Comparison of ENCODE assay signal across 23 cellular contexts in the genomic region with DNA sequence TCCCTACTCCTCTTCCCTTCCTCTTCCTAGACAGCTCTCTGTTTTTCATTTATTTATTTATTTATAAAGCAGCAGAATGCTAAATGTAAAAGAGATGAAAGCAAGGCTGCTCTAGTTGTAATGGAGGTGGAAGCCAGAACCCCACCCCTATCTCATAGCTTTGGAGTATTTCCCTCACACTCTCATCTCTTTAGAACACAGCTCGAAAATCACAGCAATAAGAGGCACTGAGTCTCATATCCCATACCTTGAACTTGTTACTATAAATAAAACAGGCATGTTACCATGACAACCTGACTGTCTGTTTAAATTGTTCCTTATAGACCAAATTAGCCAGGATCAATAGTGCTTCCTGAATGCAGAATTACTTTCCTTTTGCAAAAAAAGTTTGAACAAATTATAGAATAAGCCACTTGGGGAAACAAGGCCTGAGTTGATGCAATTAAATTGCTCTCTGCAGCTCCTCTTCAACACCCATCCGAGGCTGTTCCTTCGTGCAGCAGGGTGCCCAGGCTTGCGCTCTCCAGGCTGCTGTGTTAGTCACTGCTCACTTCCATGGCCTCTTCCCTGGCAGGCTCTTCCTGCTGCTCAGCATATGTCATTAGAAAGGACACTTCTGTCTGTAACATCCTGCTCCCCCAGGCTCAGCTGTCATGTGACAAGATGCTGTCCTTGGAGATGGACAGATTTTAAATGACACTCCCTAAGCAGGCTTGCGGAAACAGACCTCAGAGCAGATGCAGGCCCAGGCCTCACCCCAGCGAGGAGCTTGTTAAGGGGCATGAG.
DNase-seq lines count a peak whose midpoint lies in the region; ATAC-seq lines count a peak whose summit lies in the region.
"Had no signal": no experiment of that assay in that cellular context is flagged by ENCODE, and none has a peak within 500 bp of the region (broad histone marks: within the 10 kb centered on the region; RNA-seq: fewer than 3 reads in every experiment).

No MANE protein-coding gene starts in this region.

- DNase-seq in NCI-H82 (lab: John Stamatoyannopoulos, UW) (peak; percentile 27), NCI-H82 treated with DMSO at 0.1 percent for 48 hours (lab: John Stamatoyannopoulos, UW; ENCODE audit: unreplicated experiment) (no peak), SK-N-DZ (ENCODE audit: low spot score) (peak; percentile 79), left ventricle myocardium superior (no peak), superior temporal gyrus (ENCODE audit: extremely low spot score) (peak; percentile 20)
- DNase-seq in stimulated activated CD4-positive, alpha-beta T cell treated with anti-CD3 and anti-CD28 coated beads, Interleukin-4, amount 100 ng/mL, for 1 hour = no peak
- DNase-seq: activated CD8-positive, alpha-beta memory T cell treated with anti-CD3 and anti-CD28 coated beads, Interleukin-2, amount 50 U/mL, for 4 hours; DMS153; effector CD4-positive, alpha-beta T cell; foreskin keratinocyte; GF-D8; HFFc6; KBM-7; MG63; NCI-H1436; NCI-H748 treated with DMSO at 0.1 percent for 48 hours; RPMI8226; upper lobe of right lung had no signal

- peak; percentile 17 for ATAC-seq in left ventricle myocardium superior
- no peak for ATAC-seq in GM18907 (IDR thresholded peaks at IDR 0.05; ENCODE audit: unreplicated experiment)
- no peak for ATAC-seq in HG02759 (IDR thresholded peaks at IDR 0.05; ENCODE audit: unreplicated experiment)
- ATAC-seq: A549; activated T-helper 17 cell treated with anti-CD3 and anti-CD28 coated beads, Interleukin-2, amount 50 U/mL, for 72 hours; foreskin keratinocyte; upper lobe of right lung; WTC11 had no signal

- intact Hi-C loops in left ventricle myocardium superior (cut with micrococcal nuclease) = no loop called here

Comparison
In these comparisons a context has a peak if more than half of its experiments do, and no peak if none do; other contexts are left out.
1. DNase-seq: peak in NCI-H82 (single experiment), SK-N-DZ (single experiment) and superior temporal gyrus (single experiment); none in NCI-H82 treated with DMSO at 0.1 percent for 48 hours (single experiment), left ventricle myocardium superior (single experiment) and stimulated activated CD4-positive, alpha-beta T cell treated with anti-CD3 and anti-CD28 coated beads, Interleukin-4, amount 100 ng/mL, for 1 hour (single experiment).